ENCODE assay signal across 23 cellular contexts in the genomic region with DNA sequence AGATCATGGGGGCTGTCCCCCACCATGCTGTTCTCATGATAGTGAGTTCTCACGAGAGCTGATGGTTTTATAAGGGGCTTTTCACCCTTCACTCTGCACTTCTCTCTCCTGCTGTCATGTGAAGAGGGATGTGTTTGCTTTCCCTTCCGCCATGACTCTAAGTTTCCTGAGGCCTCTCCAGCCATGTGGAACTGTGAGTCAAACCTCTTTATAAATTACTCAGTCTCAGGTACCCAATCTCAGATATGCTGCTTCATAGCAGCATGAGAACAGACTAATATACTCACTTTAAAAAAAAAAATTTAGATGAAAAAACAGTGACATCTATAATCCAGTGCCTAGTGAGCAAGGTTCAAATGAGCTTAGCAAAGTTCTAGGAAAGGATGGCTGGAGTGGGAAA.
DNase-seq lines count a peak whose midpoint lies in the region; ATAC-seq and TF ChIP-seq lines count a peak whose summit lies in the region.
"Had no signal": no experiment of that assay in that cellular context is flagged by ENCODE, and none has a peak within 500 bp of the region (broad histone marks: within the 10 kb centered on the region; RNA-seq: fewer than 3 reads in every experiment).

No MANE protein-coding gene starts in this region.

- H3K9ac ChIP-seq in BLaER1 treated with 17β-estradiol and CSF1 and Interleukin-3, amounts not matched to agents 10 nM and 100 nM = no peak overlapping the region

- POLR2A ChIA-PET in activated CD8-positive, alpha-beta T cell treated with anti-CD3 and anti-CD28 coated beads for 36 hours (lab: Charles Lee) = no interaction called here
- POLR2A ChIA-PET in activated CD8-positive, alpha-beta T cell treated with anti-CD3 and anti-CD28 coated beads, Interleukin-2, amount 10 ng/mL, durations not matched to agents 7 days and 5 days (lab: Charles Lee) = no interaction called here

- H3K4me2 ChIP-seq in BLaER1 treated with 17β-estradiol and CSF1 and Interleukin-3, amounts not matched to agents 10 nM and 100 nM = peak overlapping the region in 7 of 11 experiments; percentile 72 to 96 (median 82); a peak in 11 of 22 replicates
- H3K4me2 ChIP-seq: A549 had no signal

- H3K27me3 Mint-ChIP-seq in activated CD8-positive, alpha-beta T cell treated with anti-CD3 and anti-CD28 coated beads for 36 hours = no peaks in the 10 kb centered on the region
- peaks cover 3% of the 10 kb centered on the region for H3K27me3 Mint-ChIP-seq in activated CD8-positive, alpha-beta T cell treated with anti-CD3 and anti-CD28 coated beads, Interleukin-2, amount 10 ng/mL, durations not matched to agents 7 days and 5 days (ENCODE audit: low read depth)
- H3K27me3 Mint-ChIP-seq: CD4-positive, alpha-beta memory T cell; CD4-positive, CD25-positive, alpha-beta regulatory T cell had no signal

- peaks cover 16% of the 10 kb centered on the region for H3K36me3 Mint-ChIP-seq in activated CD8-positive, alpha-beta T cell treated with anti-CD3 and anti-CD28 coated beads for 36 hours (ENCODE audit: low read depth)
- peaks cover 22% of the 10 kb centered on the region for H3K36me3 Mint-ChIP-seq in activated CD8-positive, alpha-beta T cell treated with anti-CD3 and anti-CD28 coated beads, Interleukin-2, amount 10 ng/mL, durations not matched to agents 7 days and 5 days (ENCODE audit: low read depth)

- H3K4me3 ChIP-seq in BLaER1 treated with 17β-estradiol and CSF1 and Interleukin-3, amounts not matched to agents 10 nM and 100 nM = peak overlapping the region in 1 of 10 experiments; percentile 10; a peak in 1 of 20 replicates
- H3K4me3 ChIP-seq: A549 had no signal

- H3K4me3 Mint-ChIP-seq in activated CD8-positive, alpha-beta T cell treated with anti-CD3 and anti-CD28 coated beads for 36 hours = no peak overlapping the region
- H3K4me3 Mint-ChIP-seq in activated CD8-positive, alpha-beta T cell treated with anti-CD3 and anti-CD28 coated beads, Interleukin-2, amount 10 ng/mL, durations not matched to agents 7 days and 5 days = no peak overlapping the region
- H3K4me3 Mint-ChIP-seq: B cell; CD14-positive monocyte; CD4-positive, alpha-beta memory T cell; CD4-positive, CD25-positive, alpha-beta regulatory T cell; CD8-positive, alpha-beta memory T cell had no signal

- no peak overlapping the region; a peak in 1 of 22 replicates for H3K27ac ChIP-seq in BLaER1 treated with 17β-estradiol and CSF1 and Interleukin-3, amounts not matched to agents 10 nM and 100 nM
- peak overlapping the region; percentile 94 for H3K27ac ChIP-seq in KOPT-K1 (ENCODE audit: low read depth, low read length, poor library complexity, severe bottlenecking)
- H3K27ac ChIP-seq: 22Rv1, A549 had no signal

- TF ChIP-seq CTCF in activated CD8-positive, alpha-beta T cell treated with anti-CD3 and anti-CD28 coated beads for 36 hours (IDR thresholded peaks at IDR 0.05) = no peak

- peak; percentile 13 for ATAC-seq in activated CD8-positive, alpha-beta T cell treated with anti-CD3 and anti-CD28 coated beads for 36 hours
- ATAC-seq in activated CD8-positive, alpha-beta T cell treated with anti-CD3 and anti-CD28 coated beads, Interleukin-2, amount 10 ng/mL, durations not matched to agents 7 days and 5 days = no peak
- ATAC-seq: A549 had no signal

- peaks cover 0 to 5% (median 0%) of the 10 kb centered on the region in 11 experiments; a peak in 1 of 22 replicates for H3K36me3 ChIP-seq in BLaER1 treated with 17β-estradiol and CSF1 and Interleukin-3, amounts not matched to agents 10 nM and 100 nM
- H3K36me3 ChIP-seq in KOPT-K1 (ENCODE audit: insufficient read depth, low read length) = no peaks in the 10 kb centered on the region

- H3K9me3 ChIP-seq in BLaER1 treated with 17β-estradiol and CSF1 and Interleukin-3, amounts not matched to agents 10 nM and 100 nM (replicated peaks in 1 of 11) = peaks cover 22 to 45% (median 35%) of the 10 kb centered on the region in 11 experiments
- peaks cover 27% of the 10 kb centered on the region for H3K9me3 ChIP-seq in KOPT-K1 (ENCODE audit: insufficient read depth, low read length, poor library complexity, severe bottlenecking)

- peak; percentile 9 for DNase-seq in activated CD8-positive, alpha-beta T cell treated with anti-CD3 and anti-CD28 coated beads for 36 hours
- DNase-seq in activated CD8-positive, alpha-beta T cell treated with anti-CD3 and anti-CD28 coated beads, Interleukin-2, amount 10 ng/mL, durations not matched to agents 7 days and 5 days = no peak
- DNase-seq in kidney tubule cell (ENCODE audit: low spot score) (peak; percentile 30), activated gamma-delta T cell treated with Interleukin-2 at 50 U/mL for 16 hours (no peak), NCI-H2081 (lab: John Stamatoyannopoulos, UW) (no peak)
- DNase-seq: AML-193; C1 segment of cervical spinal cord; CD4-positive, alpha-beta memory T cell; CD4-positive, CD25-positive, alpha-beta regulatory T cell; CD8-positive, alpha-beta memory T cell; COR-L47; DMS 273 treated with DMSO at 0.1 percent for 48 hours; DMS153; DMS53; DMS79; DND-41; GF-D8 had no signal

- CTCF ChIA-PET in activated CD8-positive, alpha-beta T cell treated with anti-CD3 and anti-CD28 coated beads for 36 hours (lab: Charles Lee) = no interaction called here
- CTCF ChIA-PET in activated CD8-positive, alpha-beta T cell treated with anti-CD3 and anti-CD28 coated beads, Interleukin-2, amount 10 ng/mL, durations not matched to agents 7 days and 5 days (lab: Charles Lee) = no interaction called here

- no peaks in the 10 kb centered on the region for H4K20me1 ChIP-seq in BLaER1 treated with 17β-estradiol and CSF1 and Interleukin-3, amounts not matched to agents 10 nM and 100 nM

- H3K9me3 Mint-ChIP-seq in activated CD8-positive, alpha-beta T cell treated with anti-CD3 and anti-CD28 coated beads for 36 hours = peaks cover 18% of the 10 kb centered on the region
- H3K9me3 Mint-ChIP-seq in activated CD8-positive, alpha-beta T cell treated with anti-CD3 and anti-CD28 coated beads, Interleukin-2, amount 10 ng/mL, durations not matched to agents 7 days and 5 days (ENCODE audit: insufficient read depth) = peaks cover 26% of the 10 kb centered on the region

- no peaks in the 10 kb centered on the region for H3K27me3 ChIP-seq in BLaER1 treated with 17β-estradiol and CSF1 and Interleukin-3, amounts not matched to agents 10 nM and 100 nM

- H3K4me1 Mint-ChIP-seq in activated CD8-positive, alpha-beta T cell treated with anti-CD3 and anti-CD28 coated beads for 36 hours (ENCODE audit: low read depth) = peaks cover 46% of the 10 kb centered on the region
- peaks cover 48% of the 10 kb centered on the region for H3K4me1 Mint-ChIP-seq in activated CD8-positive, alpha-beta T cell treated with anti-CD3 and anti-CD28 coated beads, Interleukin-2, amount 10 ng/mL, durations not matched to agents 7 days and 5 days (ENCODE audit: low read depth)

- peaks cover 58 to 100% (median 67%) of the 10 kb centered on the region in 10 experiments for H3K4me1 ChIP-seq in BLaER1 treated with 17β-estradiol and CSF1 and Interleukin-3, amounts not matched to agents 10 nM and 100 nM

- intact Hi-C loops in activated CD8-positive, alpha-beta T cell treated with anti-CD3 and anti-CD28 coated beads for 36 hours (cut with micrococcal nuclease) = no loop called here

- no peak overlapping the region for H3K27ac Mint-ChIP-seq in activated CD8-positive, alpha-beta T cell treated with anti-CD3 and anti-CD28 coated beads for 36 hours
- no peak overlapping the region for H3K27ac Mint-ChIP-seq in activated CD8-positive, alpha-beta T cell treated with anti-CD3 and anti-CD28 coated beads, Interleukin-2, amount 10 ng/mL, durations not matched to agents 7 days and 5 days
- H3K27ac Mint-ChIP-seq: B cell had no signal

Comparison
In these comparisons a context has a peak if more than half of its experiments do, and no peak if none do; other contexts are left out.
1. DNase-seq: peak in activated CD8-positive, alpha-beta T cell treated with anti-CD3 and anti-CD28 coated beads for 36 hours (single experiment) and kidney tubule cell (single experiment); none in activated CD8-positive, alpha-beta T cell treated with anti-CD3 and anti-CD28 coated beads, Interleukin-2, amount 10 ng/mL, durations not matched to agents 7 days and 5 days (single experiment), activated gamma-delta T cell treated with Interleukin-2 at 50 U/mL for 16 hours (single experiment) and NCI-H2081 (0 of 2).